Comparison of ENCODE assay signal across 8 cellular contexts in genomic region chr17:1485748-1486376, GRCh38. TPM values are rescaled to one million over a fixed set of nuclear protein-coding genes. Genes with fewer than 3 reads are reported as not detected.
DNase-seq lines count a peak whose midpoint lies in the region; ATAC-seq and TF ChIP-seq lines count a peak whose summit lies in the region.

No MANE protein-coding gene starts in this region.

- intact Hi-C loops in ovary (cut with DNase I), result no loop called here

- H3K27me3 ChIP-seq in foreskin keratinocyte (no peaks in the 10 kb centered on the region), ovary (no peaks in the 10 kb centered on the region)

- ATAC-seq in GM21423 (IDR thresholded peaks at IDR 0.05; ENCODE audit: unreplicated experiment), result peak; percentile 15
- ATAC-seq in foreskin keratinocyte, result peak; percentile 22
- no peak for ATAC-seq in GM18520 (IDR thresholded peaks at IDR 0.05; ENCODE audit: unreplicated experiment)

- H3K4me3 ChIP-seq in AG10803 (ENCODE audit: low read length) (peak overlapping the region; percentile 84), ovary (peak overlapping the region; percentile 78)

- no peak for TF ChIP-seq EP300 in ovary (IDR thresholded peaks at IDR 0.05)

- H3K36me3 ChIP-seq in ovary, result no peaks in the 10 kb centered on the region

- H3K27ac ChIP-seq in foreskin keratinocyte (no peak overlapping the region), ovary (peak overlapping the region; percentile 88 to 98)

- TF ChIP-seq CTCF in AG10803 (conservative IDR thresholded peaks at IDR 0.05; ENCODE audit: low read length) (no peak), foreskin keratinocyte (conservative IDR thresholded peaks at IDR 0.05) (no peak), ovary (IDR thresholded peaks at IDR 0.05) (no peak)

- 2 to 4% (median 4%) methylated on average over 24 to 76 of the region's 80 CpGs for WGBS in ovary, 3 donors

- TF ChIP-seq POLR2A in ovary (IDR thresholded peaks at IDR 0.05), result peak; percentile 8

- H3K9me3 ChIP-seq in ovary, result no peaks in the 10 kb centered on the region

- H3K4me1 ChIP-seq in foreskin keratinocyte (peaks cover 14% of the 10 kb centered on the region), ovary (ENCODE audit: insufficient read depth) (peaks cover 10% of the 10 kb centered on the region)

- peak; percentile 73 for DNase-seq in AG10803 (ENCODE audit: low read depth)
- peak; percentile 23 for DNase-seq in OCI-M1 (lab: John Stamatoyannopoulos, UW)
- DNase-seq in activated effector memory CD4-positive, alpha-beta T cell treated with anti-CD3 and anti-CD28 coated beads, Interleukin-2, amount 50 U/mL, for 16 hours, result peak; percentile 90
- peak in 1 of 2 donors; percentile 36 for DNase-seq in foreskin keratinocyte
- peak; percentile 70 to 81 (median 75) for DNase-seq in ovary
- DNase-seq in pons (ENCODE audit: low spot score), result no peak

RNA-seq across cellular contexts. Expression of gene MYO1C, which starts 6.6 kb away (rescaled TPM):
- total RNA-seq in foreskin keratinocyte (148 and 162 TPM in 2 replicates), ovary (100 to 1,000 TPM in 5 of 7 donors, 10 to 100 TPM in 2; 41.8 to 140 (median 106) TPM)
- polyA plus RNA-seq in foreskin keratinocyte (81.9 and 96.8 TPM in 2 replicates), ovary (10 to 100 TPM; 49.4 to 72.2 TPM)

RNA-seq across cellular contexts. Expression of gene CRK, which starts 29.8 kb away (rescaled TPM):
- total RNA-seq in foreskin keratinocyte, result 79.2 and 79.3 TPM in 2 replicates
- 28.6 and 34.9 TPM in 2 replicates for polyA plus RNA-seq in foreskin keratinocyte
- total RNA-seq in ovary, result 10 to 100 TPM; 40.0 to 60.6 (median 48.8) TPM
- 10 to 100 TPM; 31.7 to 41.4 TPM for polyA plus RNA-seq in ovary

RNA-seq across cellular contexts. Expression of gene INPP5K, which starts 30.6 kb away (rescaled TPM):
- 15.5 and 17.4 TPM in 2 replicates for total RNA-seq in foreskin keratinocyte
- 15.0 and 16.6 TPM in 2 replicates for polyA plus RNA-seq in foreskin keratinocyte
- 10 to 100 TPM; 23.0 to 39.1 (median 28.3) TPM for total RNA-seq in ovary
- 10 to 100 TPM; 27.7 to 33.8 TPM for polyA plus RNA-seq in ovary
